In the genomic region with DNA sequence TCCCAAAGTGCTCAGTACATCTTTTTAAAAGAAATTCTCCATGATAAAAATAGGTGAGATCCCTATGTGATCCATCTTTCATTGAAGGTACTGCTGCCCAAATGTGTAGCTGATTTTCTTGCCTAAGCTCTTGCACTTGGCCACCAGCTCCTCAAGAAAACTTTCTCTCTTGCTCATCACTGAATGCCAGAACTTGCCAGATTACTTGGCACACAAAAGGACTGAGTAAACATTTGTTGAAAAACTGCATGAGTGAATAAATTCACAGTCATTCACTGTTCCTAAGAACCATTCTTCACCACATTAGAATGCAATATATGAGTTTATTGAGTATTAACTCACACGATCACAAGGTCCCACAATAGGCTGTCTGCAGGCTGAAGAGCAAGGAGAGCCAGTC, we compare ENCODE assay signal across 27 cellular contexts.
A peak's percentile ranks its signal among the peaks of the same experiment; 100 is the strongest.
DNase-seq lines count a peak whose midpoint lies in the region; ATAC-seq lines count a peak whose summit lies in the region.
"Had no signal": no experiment of that assay in that cellular context is flagged by ENCODE, and none has a peak within 500 bp of the region (broad histone marks: within the 10 kb centered on the region; RNA-seq: fewer than 3 reads in every experiment).

No MANE protein-coding gene starts in this region.

- H3K27ac ChIP-seq in aorta (ENCODE audit: low read depth in 1 of 2, low read length in 2 of 2), result no peak overlapping the region
- H3K27ac ChIP-seq: body of pancreas, coronary artery, left lung, neural progenitor cell, psoas muscle, upper lobe of right lung, WERI-Rb-1 had no signal

- H3K4me1 ChIP-seq in aorta (ENCODE audit: control insufficient read depth in 1 of 2, insufficient read depth in 2 of 2, low read length in 2 of 2), result no peaks in the 10 kb centered on the region

- 14 to 16% methylated on average over 1 of the region's 1 CpG for WGBS in aorta, 2 donors

- no peaks in the 10 kb centered on the region for H3K36me3 Mint-ChIP-seq in activated T-helper 2 cell treated with anti-CD3 and anti-CD28 coated beads, Interferon-gamma antibody, Interleukin-2, Interleukin-4, amounts not matched to agents 10 μg/mL and 5 μg/mL and 100 μg/mL, durations not matched to agents 14 hours and 24 hours and 36 hours (ENCODE audit: low read depth)
- H3K36me3 Mint-ChIP-seq: activated naive CD4-positive, alpha-beta T cell treated with anti-CD3 and anti-CD28 coated beads, Interleukin-2, amount 10 ng/mL, durations not matched to agents 7 days and 5 days; neural progenitor cell had no signal

- peaks cover 28% of the 10 kb centered on the region for H3K27me3 Mint-ChIP-seq in activated T-helper 2 cell treated with anti-CD3 and anti-CD28 coated beads, Interferon-gamma antibody, Interleukin-2, Interleukin-4, amounts not matched to agents 10 μg/mL and 5 μg/mL and 100 μg/mL, durations not matched to agents 14 hours and 24 hours and 36 hours (ENCODE audit: low read depth)

- ATAC-seq in esophagus mucosa (peak; percentile 41), aorta (ENCODE audit: low FRiP score) (no peak), GM21423 (IDR thresholded peaks at IDR 0.05; ENCODE audit: unreplicated experiment) (no peak)
- ATAC-seq: body of pancreas, HCT116, left lung, mucosa of descending colon, psoas muscle, upper lobe of right lung had no signal

- DNase-seq in GM04504 (ENCODE audit: low read depth) (peak; percentile 40), RPMI7951 (ENCODE audit: low read depth) (peak; percentile 37), skeletal muscle cell (ENCODE audit: low read depth) (peak; percentile 65), aorta (no peak), hippocampal formation (lab: John Stamatoyannopoulos, UW) (no peak)
- DNase-seq in activated T-helper 2 cell treated with anti-CD3 and anti-CD28 coated beads, Interferon-gamma antibody, Interleukin-2, Interleukin-4, amounts not matched to agents 10 μg/mL and 5 μg/mL and 100 μg/mL, durations not matched to agents 14 hours and 24 hours and 36 hours (ENCODE audit: low spot score), result no peak
- DNase-seq: activated CD4-positive, alpha-beta T cell treated with anti-CD3 and anti-CD28 coated beads, Interleukin-2, amount 50 U/mL, for 48 hours; activated naive CD4-positive, alpha-beta T cell treated with anti-CD3 and anti-CD28 coated beads, Interleukin-2, amount 10 ng/mL, durations not matched to agents 7 days and 5 days; body of pancreas; C1 segment of cervical spinal cord; GDM1; glutamatergic neuron; KBM-7; left lung; mucosa of descending colon; NCI-H1092; NCI-H524; psoas muscle; Right ventricle myocardium superior; stimulated activated CD4-positive, alpha-beta T cell treated with anti-CD3 and anti-CD28 coated beads, Interleukin-4, amount 100 ng/mL, for 24 hours; upper lobe of right lung; WERI-Rb-1 had no signal

- no peak overlapping the region for H3K4me3 Mint-ChIP-seq in activated T-helper 2 cell treated with anti-CD3 and anti-CD28 coated beads, Interferon-gamma antibody, Interleukin-2, Interleukin-4, amounts not matched to agents 10 μg/mL and 5 μg/mL and 100 μg/mL, durations not matched to agents 14 hours and 24 hours and 36 hours (ENCODE audit: low read depth)
- H3K4me3 Mint-ChIP-seq: activated naive CD4-positive, alpha-beta T cell treated with anti-CD3 and anti-CD28 coated beads, Interleukin-2, amount 10 ng/mL, durations not matched to agents 7 days and 5 days; neural progenitor cell had no signal

- H3K27ac Mint-ChIP-seq in activated T-helper 2 cell treated with anti-CD3 and anti-CD28 coated beads, Interferon-gamma antibody, Interleukin-2, Interleukin-4, amounts not matched to agents 10 μg/mL and 5 μg/mL and 100 μg/mL, durations not matched to agents 14 hours and 24 hours and 36 hours, result no peak overlapping the region
- H3K27ac Mint-ChIP-seq: activated naive CD4-positive, alpha-beta T cell treated with anti-CD3 and anti-CD28 coated beads, Interleukin-2, amount 10 ng/mL, durations not matched to agents 7 days and 5 days; neural progenitor cell had no signal

- no peak overlapping the region for H3K4me3 ChIP-seq in skeletal muscle cell (ENCODE audit: low read depth, low read length)
- H3K4me3 ChIP-seq in aorta (ENCODE audit: low read length in 2 of 2), result no peak overlapping the region
- H3K4me3 ChIP-seq: body of pancreas, coronary artery, left lung, mucosa of descending colon, neural progenitor cell, psoas muscle, upper lobe of right lung had no signal

- no peaks in the 10 kb centered on the region for H3K9me3 ChIP-seq in aorta (ENCODE audit: control insufficient read depth, low read length)
- H3K9me3 ChIP-seq: body of pancreas, left lung, mucosa of descending colon, psoas muscle, upper lobe of right lung had no signal

- no peaks in the 10 kb centered on the region for H3K27me3 ChIP-seq in aorta (ENCODE audit: control insufficient read depth in 1 of 2, insufficient read depth in 2 of 2, low read length in 1 of 2)

- intact Hi-C loops in aorta (cut with DNase I), result loop anchor here (10.0 kb wide), 3 partner anchors 173 to 553 kb away; no protein-coding TSS in a partner anchor
- intact Hi-C loops in activated T-helper 2 cell treated with anti-CD3 and anti-CD28 coated beads, Interferon-gamma antibody, Interleukin-2, Interleukin-4, amounts not matched to agents 10 μg/mL and 5 μg/mL and 100 μg/mL, durations not matched to agents 14 hours and 24 hours and 36 hours (cut with micrococcal nuclease), result no loop called here

- H3K36me3 ChIP-seq in aorta (ENCODE audit: control insufficient read depth in 1 of 2, insufficient read depth in 2 of 2, low read length in 1 of 2), result no peaks in the 10 kb centered on the region
- H3K36me3 ChIP-seq: left lung, neural progenitor cell, upper lobe of right lung, WERI-Rb-1 had no signal

- no peaks in the 10 kb centered on the region for H3K9me3 Mint-ChIP-seq in activated T-helper 2 cell treated with anti-CD3 and anti-CD28 coated beads, Interferon-gamma antibody, Interleukin-2, Interleukin-4, amounts not matched to agents 10 μg/mL and 5 μg/mL and 100 μg/mL, durations not matched to agents 14 hours and 24 hours and 36 hours
- H3K9me3 Mint-ChIP-seq: activated naive CD4-positive, alpha-beta T cell treated with anti-CD3 and anti-CD28 coated beads, Interleukin-2, amount 10 ng/mL, durations not matched to agents 7 days and 5 days; neural progenitor cell had no signal

- H3K4me1 Mint-ChIP-seq in activated T-helper 2 cell treated with anti-CD3 and anti-CD28 coated beads, Interferon-gamma antibody, Interleukin-2, Interleukin-4, amounts not matched to agents 10 μg/mL and 5 μg/mL and 100 μg/mL, durations not matched to agents 14 hours and 24 hours and 36 hours (ENCODE audit: low read depth), result no peaks in the 10 kb centered on the region

Comparison
In these comparisons a context has a peak if more than half of its experiments do, and no peak if none do; other contexts are left out.
1. DNase-seq: peak in GM04504 (single experiment), RPMI7951 (single experiment) and skeletal muscle cell (single experiment); none in aorta (0 of 2), activated T-helper 2 cell treated with anti-CD3 and anti-CD28 coated beads, Interferon-gamma antibody, Interleukin-2, Interleukin-4, amounts not matched to agents 10 μg/mL and 5 μg/mL and 100 μg/mL, durations not matched to agents 14 hours and 24 hours and 36 hours (single experiment) and hippocampal formation (0 of 2).